In genomic region chr12:68279227-68280054, GRCh38 we compare ENCODE assay signal across 19 cellular contexts. TPM values are rescaled to one million over a fixed set of nuclear protein-coding genes. Genes with fewer than 3 reads are reported as not detected.
DNase-seq lines count a peak whose midpoint lies in the region; ATAC-seq and TF ChIP-seq lines count a peak whose summit lies in the region.
"Had no signal": no experiment of that assay in that cellular context is flagged by ENCODE, and none has a peak within 500 bp of the region (broad histone marks: within the 10 kb centered on the region; RNA-seq: fewer than 3 reads in every experiment).

No MANE protein-coding gene starts in this region.

- H3K36me3 ChIP-seq in brain microvascular endothelial cell (replicated peaks) (no peaks in the 10 kb centered on the region), right lobe of liver (no peaks in the 10 kb centered on the region)
- H3K36me3 ChIP-seq: ovary, upper lobe of left lung had no signal

- ATAC-seq in right lobe of liver = peak; percentile 78 to 97 (median 86)
- ATAC-seq: A549 had no signal

- in situ Hi-C loops in brain microvascular endothelial cell (cut with HindIII; ENCODE audit: low pct_ligation_motif_present, low sequenced_read_pairs) = no loop called here

- no peaks in the 10 kb centered on the region for H3K27me3 ChIP-seq in brain microvascular endothelial cell (replicated peaks)
- H3K27me3 ChIP-seq in right lobe of liver = no peaks in the 10 kb centered on the region
- H3K27me3 ChIP-seq: ovary, upper lobe of left lung had no signal

- no peak for TF ChIP-seq POLR2A in right lobe of liver (IDR thresholded peaks at IDR 0.05)

- H3K4me3 ChIP-seq in brain microvascular endothelial cell (ENCODE audit: low read depth, low read length) (no peak overlapping the region), right lobe of liver (no peak overlapping the region)
- H3K4me3 ChIP-seq: A549, ovary, upper lobe of left lung had no signal

- no peaks in the 10 kb centered on the region for H3K9me3 ChIP-seq in right lobe of liver
- H3K9me3 ChIP-seq: A549, ovary, upper lobe of left lung had no signal

- peak overlapping the region; percentile 62 for H3K27ac ChIP-seq in brain microvascular endothelial cell
- no peak overlapping the region for H3K27ac ChIP-seq in right lobe of liver
- H3K27ac ChIP-seq: A549, ovary, upper lobe of left lung had no signal

- no peaks in the 10 kb centered on the region for H3K4me1 ChIP-seq in right lobe of liver
- H3K4me1 ChIP-seq: A549, upper lobe of left lung had no signal

- peak; percentile 21 for DNase-seq in NCI-H2029 (lab: John Stamatoyannopoulos, UW)
- no peak for DNase-seq in NCI-H2029 treated with DMSO at 0.1 percent for 48 hours (lab: John Stamatoyannopoulos, UW)
- peak; percentile 90 for DNase-seq in OCI-M1 (lab: John Stamatoyannopoulos, UW)
- peak; percentile 75 for DNase-seq in brain microvascular endothelial cell
- peak in 1 of 3 donors; percentile 50 for DNase-seq in right lobe of liver
- no peak for DNase-seq in DMS 273 treated with DMSO at 0.1 percent for 48 hours (lab: John Stamatoyannopoulos, UW)
- no peak for DNase-seq in hypothalamus (lab: John Stamatoyannopoulos, UW)
- DNase-seq in iPS-NIHi7 (ENCODE audit: extremely low spot score) = no peak
- DNase-seq: cerebellar nuclear complex, glutamatergic neuron, kidney, MM.1S, NCI-H2107, ovary, Right ventricle myocardium superior had no signal

- intact Hi-C loops in right lobe of liver (cut with DNase I) = no loop called here

- TF ChIP-seq CTCF in brain microvascular endothelial cell (IDR thresholded peaks at IDR 0.05; ENCODE audit: low read depth, low read length, missing control alignments) (no peak), right lobe of liver (IDR thresholded peaks at IDR 0.05) (no peak)

- WGBS in right lobe of liver (ENCODE audit: insufficient coverage, low coverage, low lambda C conversion rate, missing lambda C conversion rate) = 28% methylated on average over 5 of the region's 5 CpGs

RNA-seq across cellular contexts. Expression of gene IL22, which starts 26.0 kb away (rescaled TPM):
- not detected for total RNA-seq in right lobe of liver
- total RNA-seq: kidney; mucosa of gallbladder; ovary; Right ventricle myocardium superior; T-helper 2 cell treated with Interferon-gamma antibody and Interleukin-4, amounts not matched to agents 100 ng/mL and 5 ng/mL, for 36 hours; upper lobe of left lung had no signal

RNA-seq across cellular contexts. Expression of gene MDM1, which starts 52.7 kb away (rescaled TPM):
- total RNA-seq in right lobe of liver = 1 to 10 TPM; 2.9 to 6.6 (median 4.1) TPM

RNA-seq across cellular contexts. Expression of gene IL26, which starts 53.8 kb away (rescaled TPM):
- not detected for total RNA-seq in right lobe of liver
- total RNA-seq: kidney, mucosa of gallbladder, ovary, Right ventricle myocardium superior, upper lobe of left lung had no signal

Comparison
In these comparisons a context has a peak if more than half of its experiments do, and no peak if none do; other contexts are left out.
1. DNase-seq: peak in NCI-H2029 (single experiment), OCI-M1 (single experiment) and brain microvascular endothelial cell (single experiment); none in NCI-H2029 treated with DMSO at 0.1 percent for 48 hours (single experiment), DMS 273 treated with DMSO at 0.1 percent for 48 hours (single experiment), hypothalamus (0 of 51) and iPS-NIHi7 (single experiment).